Comparison of ENCODE assay signal across 1 cellular context in the genomic region with DNA sequence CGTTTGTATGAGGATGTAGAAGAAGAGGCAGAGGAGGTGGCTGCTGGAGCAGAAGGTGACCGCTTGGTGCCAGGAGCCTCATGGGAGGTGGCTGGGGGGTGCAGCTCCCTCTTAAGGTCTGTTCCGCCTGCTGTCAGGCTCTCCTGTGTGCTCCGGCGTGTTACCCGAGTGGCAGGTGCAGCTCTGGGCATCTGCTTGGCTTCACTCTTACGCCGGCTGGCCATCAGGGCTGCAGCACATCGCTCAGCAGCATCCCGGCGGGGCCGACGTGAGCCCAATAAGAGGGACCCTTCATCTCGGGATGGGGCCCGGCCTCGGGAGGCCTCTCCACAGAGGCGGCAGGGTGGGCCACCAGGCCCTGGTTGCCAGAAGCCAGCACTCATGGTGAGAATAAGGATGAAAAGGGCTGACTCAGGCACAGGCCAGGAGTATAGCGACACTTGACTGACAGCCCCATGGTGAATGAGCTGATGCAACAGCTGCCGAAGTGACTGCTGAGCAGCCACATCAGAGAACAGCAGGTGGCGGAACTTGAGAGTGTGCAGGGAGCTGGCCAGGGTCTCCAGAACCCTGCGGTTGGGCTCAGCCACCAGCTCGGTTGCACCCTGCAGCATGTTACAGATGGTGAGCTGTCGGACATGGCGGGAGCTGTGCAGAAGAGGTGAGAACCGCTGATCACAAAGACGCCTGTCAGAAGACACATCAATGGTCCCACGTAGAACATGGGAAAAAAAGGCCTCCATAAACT.
A peak's percentile ranks its signal among the peaks of the same experiment; 100 is the strongest.
TF ChIP-seq lines count a peak whose summit lies in the region.

No MANE protein-coding gene starts in this region.

TF ChIP-seq in K562, 482 proteins besides CTCF, POLR2A, EP300 and RAD21 (continued from another document):
- TF ChIP-seq, protein P1, sequence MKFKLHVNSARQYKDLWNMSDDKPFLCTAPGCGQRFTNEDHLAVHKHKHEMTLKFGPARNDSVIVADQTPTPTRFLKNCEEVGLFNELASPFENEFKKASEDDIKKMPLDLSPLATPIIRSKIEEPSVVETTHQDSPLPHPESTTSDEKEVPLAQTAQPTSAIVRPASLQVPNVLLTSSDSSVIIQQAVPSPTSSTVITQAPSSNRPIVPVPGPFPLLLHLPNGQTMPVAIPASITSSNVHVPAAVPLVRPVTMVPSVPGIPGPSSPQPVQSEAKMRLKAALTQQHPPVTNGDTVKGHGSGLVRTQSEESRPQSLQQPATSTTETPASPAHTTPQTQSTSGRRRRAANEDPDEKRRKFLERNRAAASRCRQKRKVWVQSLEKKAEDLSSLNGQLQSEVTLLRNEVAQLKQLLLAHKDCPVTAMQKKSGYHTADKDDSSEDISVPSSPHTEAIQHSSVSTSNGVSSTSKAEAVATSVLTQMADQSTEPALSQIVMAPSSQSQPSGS (CRISPR knock-in tag; IDR thresholded peaks at IDR 0.05): no peak
- TF ChIP-seq ZC3H11A (IDR thresholded peaks at IDR 0.05; ENCODE audit: low read depth, low read length) (no peak), PTBP1 (IDR thresholded peaks at IDR 0.05; ENCODE audit: low read depth, low read length) (no peak), RBM15 (IDR thresholded peaks at IDR 0.05; ENCODE audit: insufficient read depth, low read length) (no peak), ZNF764 (CRISPR knock-in tag; IDR thresholded peaks at IDR 0.05; ENCODE audit: low read depth) (no peak), PRPF4 (IDR thresholded peaks at IDR 0.05; ENCODE audit: insufficient read depth, low read depth, low read length, poor library complexity, severe bottlenecking) (no peak), TGIF2 (CRISPR knock-in tag; IDR thresholded peaks at IDR 0.05) (no peak), ZKSCAN8 (CRISPR knock-in tag; IDR thresholded peaks at IDR 0.05) (no peak), ZNF282 (CRISPR knock-in tag; IDR thresholded peaks at IDR 0.05) (no peak), MAZ (CRISPR knock-in tag; conservative IDR thresholded peaks at IDR 0.05 in 1 of 2, IDR thresholded peaks at IDR 0.05 in 1 of 2) (peak in 1 of 2 experiments; percentile 36; a peak in 1 of 4 replicates), POLR2AphosphoS2 (IDR thresholded peaks at IDR 0.05; ENCODE audit: low read length) (no peak), TARDBP (IDR thresholded peaks at IDR 0.05) (no peak), FOS (IDR thresholded peaks at IDR 0.05; ENCODE audit: extremely low read depth, insufficient read length) (no peak)
- TF ChIP-seq, protein P2, sequence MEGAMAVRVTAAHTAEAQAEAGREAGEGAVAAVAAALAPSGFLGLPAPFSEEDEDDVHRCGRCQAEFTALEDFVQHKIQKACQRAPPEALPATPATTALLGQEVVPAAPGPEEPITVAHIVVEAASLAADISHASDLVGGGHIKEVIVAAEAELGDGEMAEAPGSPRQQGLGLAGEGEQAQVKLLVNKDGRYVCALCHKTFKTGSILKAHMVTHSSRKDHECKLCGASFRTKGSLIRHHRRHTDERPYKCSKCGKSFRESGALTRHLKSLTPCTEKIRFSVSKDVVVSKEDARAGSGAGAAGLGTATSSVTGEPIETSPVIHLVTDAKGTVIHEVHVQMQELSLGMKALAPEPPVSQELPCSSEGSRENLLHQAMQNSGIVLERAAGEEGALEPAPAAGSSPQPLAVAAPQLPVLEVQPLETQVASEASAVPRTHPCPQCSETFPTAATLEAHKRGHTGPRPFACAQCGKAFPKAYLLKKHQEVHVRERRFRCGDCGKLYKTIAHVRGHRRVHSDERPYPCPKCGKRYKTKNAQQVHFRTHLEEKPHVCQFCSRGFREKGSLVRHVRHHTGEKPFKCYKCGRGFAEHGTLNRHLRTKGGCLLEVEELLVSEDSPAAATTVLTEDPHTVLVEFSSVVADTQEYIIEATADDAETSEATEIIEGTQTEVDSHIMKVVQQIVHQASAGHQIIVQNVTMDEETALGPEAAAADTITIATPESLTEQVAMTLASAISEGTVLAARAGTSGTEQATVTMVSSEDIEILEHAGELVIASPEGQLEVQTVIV (CRISPR knock-in tag; IDR thresholded peaks at IDR 0.05; ENCODE audit: borderline replicate concordance): no peak
- TF ChIP-seq, protein P3, sequence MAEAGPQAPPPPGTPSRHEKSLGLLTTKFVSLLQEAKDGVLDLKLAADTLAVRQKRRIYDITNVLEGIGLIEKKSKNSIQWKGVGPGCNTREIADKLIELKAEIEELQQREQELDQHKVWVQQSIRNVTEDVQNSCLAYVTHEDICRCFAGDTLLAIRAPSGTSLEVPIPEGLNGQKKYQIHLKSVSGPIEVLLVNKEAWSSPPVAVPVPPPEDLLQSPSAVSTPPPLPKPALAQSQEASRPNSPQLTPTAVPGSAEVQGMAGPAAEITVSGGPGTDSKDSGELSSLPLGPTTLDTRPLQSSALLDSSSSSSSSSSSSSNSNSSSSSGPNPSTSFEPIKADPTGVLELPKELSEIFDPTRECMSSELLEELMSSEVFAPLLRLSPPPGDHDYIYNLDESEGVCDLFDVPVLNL (CRISPR knock-in tag; IDR thresholded peaks at IDR 0.05; ENCODE audit: low read depth): no peak
